Comparison of ENCODE assay signal across 21 cellular contexts in the genomic region with DNA sequence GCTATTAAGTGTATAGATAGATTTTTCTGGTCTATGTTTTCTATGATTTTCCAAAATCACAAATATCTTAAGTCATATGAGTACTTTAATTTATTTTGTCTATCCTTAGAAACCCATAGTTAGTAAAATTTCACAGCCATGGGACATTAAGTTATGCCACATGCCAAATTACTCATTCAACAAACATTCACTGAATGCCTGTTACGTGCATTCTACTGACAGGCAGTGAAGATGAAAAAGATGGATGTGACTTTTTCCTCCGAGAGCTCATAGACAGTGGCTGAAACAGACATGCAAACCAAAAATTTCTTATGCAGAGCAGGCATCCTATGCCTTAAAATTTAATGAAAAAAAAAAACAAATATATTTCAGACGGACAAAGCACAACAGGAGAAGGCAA.
DNase-seq lines count a peak whose midpoint lies in the region; ATAC-seq and TF ChIP-seq lines count a peak whose summit lies in the region.
"Had no signal": no experiment of that assay in that cellular context is flagged by ENCODE, and none has a peak within 500 bp of the region (broad histone marks: within the 10 kb centered on the region; RNA-seq: fewer than 3 reads in every experiment).

No MANE protein-coding gene starts in this region.

- H3K4me3 ChIP-seq in cardiac muscle cell (no peak overlapping the region), adipocyte (ENCODE audit: low read length) (no peak overlapping the region), fibroblast of villous mesenchyme (ENCODE audit: low read depth, low read length) (no peak overlapping the region)
- H3K4me3 ChIP-seq: esophagus squamous epithelium, GM12878, left ventricle myocardium inferior, upper lobe of left lung had no signal

- H3K27me3 ChIP-seq in cardiac muscle cell: no peaks in the 10 kb centered on the region
- H3K27me3 ChIP-seq in adipocyte (replicated peaks; ENCODE audit: control insufficient read depth, insufficient read depth, low read length): no peaks in the 10 kb centered on the region
- H3K27me3 ChIP-seq: esophagus squamous epithelium, upper lobe of left lung had no signal

- H3K9ac ChIP-seq in adipocyte (ENCODE audit: low read length): no peak overlapping the region

- H3K36me3 ChIP-seq in cardiac muscle cell (peaks cover 13% of the 10 kb centered on the region), adipocyte (ENCODE audit: control insufficient read depth, insufficient read depth, low read length, severe bottlenecking) (no peaks in the 10 kb centered on the region)
- H3K36me3 ChIP-seq: esophagus squamous epithelium, upper lobe of left lung had no signal

- H3K27ac ChIP-seq in cardiac muscle cell: peak overlapping the region; percentile 26
- H3K27ac ChIP-seq: esophagus squamous epithelium, left ventricle myocardium inferior, upper lobe of left lung had no signal

- ATAC-seq in HG03175 (IDR thresholded peaks at IDR 0.05; ENCODE audit: unreplicated experiment) (no peak), GM21737 (IDR thresholded peaks at IDR 0.05; ENCODE audit: unreplicated experiment) (no peak)
- ATAC-seq: activated CD4-positive, CD25-positive, alpha-beta regulatory T cell treated with anti-CD3 and anti-CD28 coated beads, Interleukin-2, amount 50 U/mL, for 24 hours; activated CD8-positive, alpha-beta memory T cell treated with anti-CD3 and anti-CD28 coated beads, Interleukin-2, amount 10 ng/mL, durations not matched to agents 7 days and 5 days; GM12878; stimulated activated naive CD8-positive, alpha-beta T cell treated with anti-CD3 and anti-CD28 coated beads, Interleukin-15, Interleukin-2, amounts not matched to agents 100 U/mL and 50 U/mL, for 24 hours had no signal

- TF ChIP-seq CTCF in cardiac muscle cell (IDR thresholded peaks at IDR 0.05; ENCODE audit: low read depth, low read length) (no peak), fibroblast of villous mesenchyme (IDR thresholded peaks at IDR 0.05; ENCODE audit: insufficient read depth, low read depth, low read length) (no peak)

- intact Hi-C loops in cardiac septum (cut with DNase I): no loop called here

- H3K4me1 ChIP-seq in cardiac muscle cell (ENCODE audit: low read depth) (peaks cover 7% of the 10 kb centered on the region), adipocyte (ENCODE audit: control insufficient read depth, insufficient read depth, low read length) (peaks cover 10% of the 10 kb centered on the region)
- H3K4me1 ChIP-seq: esophagus squamous epithelium had no signal

- H3K9me3 ChIP-seq in cardiac muscle cell (ENCODE audit: low read depth) (no peaks in the 10 kb centered on the region), adipocyte (ENCODE audit: control insufficient read depth, low read length) (no peaks in the 10 kb centered on the region)
- H3K9me3 ChIP-seq: esophagus squamous epithelium, upper lobe of left lung had no signal

- DNase-seq in cardiac muscle cell (ENCODE audit: low read depth in 1 of 2, low spot score in 1 of 2) (peak in 1 of 2 donors; percentile 38), cardiac septum (ENCODE audit: low spot score) (no peak), adipocyte (ENCODE audit: low read depth) (peak; percentile 69), fibroblast of villous mesenchyme (ENCODE audit: low read depth) (peak; percentile 52), UCSD-AML1 (lab: John Stamatoyannopoulos, UW; ENCODE audit: unreplicated experiment) (no peak), hepatic stellate cell (ENCODE audit: low spot score) (no peak)
- DNase-seq: 8988T; activated CD8-positive, alpha-beta memory T cell treated with anti-CD3 and anti-CD28 coated beads, Interleukin-2, amount 10 ng/mL, durations not matched to agents 7 days and 5 days; activated effector memory CD4-positive, alpha-beta T cell treated with Interleukin-2 at 50 U/mL for 16 hours; esophagus squamous epithelium; GOT3; left ventricle myocardium inferior; NCI-H1694 treated with DMSO at 0.1 percent for 48 hours; NCI-H510A; SHP77 treated with DMSO at 0.1 percent for 48 hours; stimulated activated naive CD8-positive, alpha-beta T cell treated with anti-CD3 and anti-CD28 coated beads, Interleukin-15, Interleukin-2, amounts not matched to agents 100 U/mL and 50 U/mL, for 24 hours; upper lobe of left lung had no signal

Comparison
In these comparisons a context has a peak if more than half of its experiments do, and no peak if none do; other contexts are left out.
1. DNase-seq: peak in adipocyte (single experiment) and fibroblast of villous mesenchyme (single experiment); none in cardiac septum (single experiment), UCSD-AML1 (single experiment) and hepatic stellate cell (single experiment).